ENCODE assay signal across 1 cellular context in the genomic region with DNA sequence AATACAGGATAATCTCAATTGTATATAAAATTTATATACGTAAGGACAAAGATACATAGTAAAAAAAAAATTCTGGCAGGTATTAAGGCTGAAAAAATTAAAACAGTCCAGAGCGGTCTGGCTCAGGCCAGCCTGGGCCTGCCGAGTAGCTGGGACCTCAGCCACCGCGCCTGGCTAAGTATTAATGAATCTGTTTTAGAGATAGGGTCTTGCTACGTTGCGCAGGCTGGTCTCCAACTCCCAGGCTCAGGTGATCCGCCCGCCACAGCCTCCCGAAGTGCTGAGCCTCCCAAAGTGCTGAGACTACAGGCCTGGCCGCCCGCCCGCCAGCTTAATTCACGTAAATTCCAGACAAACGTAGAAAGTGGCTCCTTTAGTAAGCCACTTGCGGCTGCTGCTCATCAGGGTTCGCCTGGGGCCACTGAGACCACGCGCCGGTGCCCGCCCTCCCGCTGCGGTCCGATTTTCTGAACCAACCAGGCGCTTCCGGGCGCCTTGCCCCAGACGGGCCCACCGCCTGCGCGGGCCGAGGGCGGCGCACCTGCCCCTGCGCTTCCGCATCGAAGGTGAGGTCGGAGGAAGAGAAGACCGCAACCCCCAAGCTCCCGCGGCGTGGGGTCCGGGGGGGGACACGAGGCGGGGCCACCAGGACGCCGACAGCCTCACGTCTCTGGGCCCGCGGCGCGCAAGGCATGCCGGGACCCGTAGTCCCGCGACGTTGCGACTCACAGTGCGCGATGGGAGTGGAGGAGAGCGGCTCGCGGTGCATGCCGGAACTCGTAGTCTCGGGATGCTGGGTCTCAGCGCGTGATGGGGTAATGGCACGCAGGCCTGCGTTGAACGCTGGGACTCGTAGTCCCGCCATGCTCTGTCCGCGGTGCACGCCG.
A peak's percentile ranks its signal among the peaks of the same experiment; 100 is the strongest.
TF ChIP-seq lines count a peak whose summit lies in the region.

No MANE protein-coding gene starts in this region.

TF ChIP-seq in HEK293, 187 proteins besides CTCF, POLR2A, EP300 and RAD21 (continued from another document):
- TF ChIP-seq, protein P1, sequence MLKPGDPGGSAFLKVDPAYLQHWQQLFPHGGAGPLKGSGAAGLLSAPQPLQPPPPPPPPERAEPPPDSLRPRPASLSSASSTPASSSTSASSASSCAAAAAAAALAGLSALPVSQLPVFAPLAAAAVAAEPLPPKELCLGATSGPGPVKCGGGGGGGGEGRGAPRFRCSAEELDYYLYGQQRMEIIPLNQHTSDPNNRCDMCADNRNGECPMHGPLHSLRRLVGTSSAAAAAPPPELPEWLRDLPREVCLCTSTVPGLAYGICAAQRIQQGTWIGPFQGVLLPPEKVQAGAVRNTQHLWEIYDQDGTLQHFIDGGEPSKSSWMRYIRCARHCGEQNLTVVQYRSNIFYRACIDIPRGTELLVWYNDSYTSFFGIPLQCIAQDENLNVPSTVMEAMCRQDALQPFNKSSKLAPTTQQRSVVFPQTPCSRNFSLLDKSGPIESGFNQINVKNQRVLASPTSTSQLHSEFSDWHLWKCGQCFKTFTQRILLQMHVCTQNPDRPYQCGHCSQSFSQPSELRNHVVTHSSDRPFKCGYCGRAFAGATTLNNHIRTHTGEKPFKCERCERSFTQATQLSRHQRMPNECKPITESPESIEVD (tag by site-specific recombination; IDR thresholded peaks at IDR 0.05): no peak
- TF ChIP-seq ZEB2 (tag by site-specific recombination; IDR thresholded peaks at IDR 0.05) (peak; percentile 79), ZNF10 (tag by site-specific recombination; IDR thresholded peaks at IDR 0.05) (peak; percentile 76), BCL11B (tag by site-specific recombination; IDR thresholded peaks at IDR 0.05; ENCODE audit: low read depth) (peak; percentile 68), ZNF423 (tag by site-specific recombination; IDR thresholded peaks at IDR 0.05) (peak; percentile 64), ZBTB7A (tag by site-specific recombination; IDR thresholded peaks at IDR 0.05; ENCODE audit: low read depth) (peak; percentile 78; the same call in 1 of the 2 replicates), SP3 (tag by site-specific recombination; IDR thresholded peaks at IDR 0.05) (peak; percentile 95), ZNF785 (tag by site-specific recombination; IDR thresholded peaks at IDR 0.05) (no peak), ZNF2 (tag by site-specific recombination; IDR thresholded peaks at IDR 0.05) (0 out of 2 replicates have a peak, but pooled peaks have one; percentile 26), ZFHX2 (tag by site-specific recombination; conservative IDR thresholded peaks at IDR 0.05) (peak; percentile 75; the same call in 1 of the 2 replicates), KLF7 (tag by site-specific recombination; IDR thresholded peaks at IDR 0.05; ENCODE audit: borderline replicate concordance) (no peak), ZNF626 (tag by site-specific recombination; IDR thresholded peaks at IDR 0.05) (no peak), SP2 (tag by site-specific recombination; IDR thresholded peaks at IDR 0.05) (peak; percentile 82), ZNF341 (tag by site-specific recombination; IDR thresholded peaks at IDR 0.05; ENCODE audit: low read depth) (peak; percentile 47; the same call in 1 of the 2 replicates), ZBTB1 (tag by site-specific recombination; IDR thresholded peaks at IDR 0.05) (no peak), KLF9 (tag by site-specific recombination; IDR thresholded peaks at IDR 0.05; ENCODE audit: low read depth) (peak; percentile 59; the same call in 1 of the 2 replicates), TRIM28 (IDR thresholded peaks at IDR 0.05; ENCODE audit: borderline replicate concordance, low read length) (no peak), ZNF623 (tag by site-specific recombination; IDR thresholded peaks at IDR 0.05) (no peak), ZNF138 (tag by site-specific recombination; IDR thresholded peaks at IDR 0.05; ENCODE audit: borderline replicate concordance) (no peak), KLF10 (tag by site-specific recombination; IDR thresholded peaks at IDR 0.05) (peak; percentile 89), ZNF223 (tag by site-specific recombination; IDR thresholded peaks at IDR 0.05) (no peak), ZXDB (tag by site-specific recombination; IDR thresholded peaks at IDR 0.05) (peak; percentile 98), ZNF501 (tag by site-specific recombination; IDR thresholded peaks at IDR 0.05) (peak; percentile 84), ZNF211 (tag by site-specific recombination; IDR thresholded peaks at IDR 0.05; ENCODE audit: low read depth) (no peak), HOXA7 (CRISPR knock-in tag; IDR thresholded peaks at IDR 0.05; ENCODE audit: borderline replicate concordance) (peak; percentile 23; the same call in 1 of the 2 replicates), ZNF600 (tag by site-specific recombination; IDR thresholded peaks at IDR 0.05) (0 out of 2 replicates have a peak, but pooled peaks have one; percentile 27), ZBTB8A (tag by site-specific recombination; IDR thresholded peaks at IDR 0.05) (peak; percentile 98)
- TF ChIP-seq, protein P2, sequence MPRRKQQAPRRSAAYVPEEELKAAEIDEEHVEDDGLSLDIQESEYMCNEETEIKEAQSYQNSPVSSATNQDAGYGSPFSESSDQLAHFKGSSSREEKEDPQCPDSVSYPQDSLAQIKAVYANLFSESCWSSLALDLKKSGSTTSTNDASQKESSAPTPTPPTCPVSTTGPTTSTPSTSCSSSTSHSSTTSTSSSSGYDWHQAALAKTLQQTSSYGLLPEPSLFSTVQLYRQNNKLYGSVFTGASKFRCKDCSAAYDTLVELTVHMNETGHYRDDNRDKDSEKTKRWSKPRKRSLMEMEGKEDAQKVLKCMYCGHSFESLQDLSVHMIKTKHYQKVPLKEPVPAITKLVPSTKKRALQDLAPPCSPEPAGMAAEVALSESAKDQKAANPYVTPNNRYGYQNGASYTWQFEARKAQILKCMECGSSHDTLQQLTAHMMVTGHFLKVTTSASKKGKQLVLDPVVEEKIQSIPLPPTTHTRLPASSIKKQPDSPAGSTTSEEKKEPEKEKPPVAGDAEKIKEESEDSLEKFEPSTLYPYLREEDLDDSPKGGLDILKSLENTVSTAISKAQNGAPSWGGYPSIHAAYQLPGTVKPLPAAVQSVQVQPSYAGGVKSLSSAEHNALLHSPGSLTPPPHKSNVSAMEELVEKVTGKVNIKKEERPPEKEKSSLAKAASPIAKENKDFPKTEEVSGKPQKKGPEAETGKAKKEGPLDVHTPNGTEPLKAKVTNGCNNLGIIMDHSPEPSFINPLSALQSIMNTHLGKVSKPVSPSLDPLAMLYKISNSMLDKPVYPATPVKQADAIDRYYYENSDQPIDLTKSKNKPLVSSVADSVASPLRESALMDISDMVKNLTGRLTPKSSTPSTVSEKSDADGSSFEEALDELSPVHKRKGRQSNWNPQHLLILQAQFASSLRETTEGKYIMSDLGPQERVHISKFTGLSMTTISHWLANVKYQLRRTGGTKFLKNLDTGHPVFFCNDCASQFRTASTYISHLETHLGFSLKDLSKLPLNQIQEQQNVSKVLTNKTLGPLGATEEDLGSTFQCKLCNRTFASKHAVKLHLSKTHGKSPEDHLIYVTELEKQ (tag by site-specific recombination; IDR thresholded peaks at IDR 0.05; ENCODE audit: borderline replicate concordance): no peak
- TF ChIP-seq, protein P3, sequence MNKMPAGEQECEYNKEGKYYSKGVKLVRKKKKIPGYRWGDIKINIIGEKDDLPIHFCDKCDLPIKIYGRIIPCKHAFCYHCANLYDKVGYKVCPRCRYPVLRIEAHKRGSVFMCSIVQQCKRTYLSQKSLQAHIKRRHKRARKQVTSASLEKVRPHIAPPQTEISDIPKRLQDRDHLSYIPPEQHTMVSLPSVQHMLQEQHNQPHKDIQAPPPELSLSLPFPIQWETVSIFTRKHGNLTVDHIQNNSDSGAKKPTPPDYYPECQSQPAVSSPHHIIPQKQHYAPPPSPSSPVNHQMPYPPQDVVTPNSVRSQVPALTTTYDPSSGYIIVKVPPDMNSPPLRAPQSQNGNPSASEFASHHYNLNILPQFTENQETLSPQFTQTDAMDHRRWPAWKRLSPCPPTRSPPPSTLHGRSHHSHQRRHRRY (tag by site-specific recombination; IDR thresholded peaks at IDR 0.05): no peak
- TF ChIP-seq, protein P4, sequence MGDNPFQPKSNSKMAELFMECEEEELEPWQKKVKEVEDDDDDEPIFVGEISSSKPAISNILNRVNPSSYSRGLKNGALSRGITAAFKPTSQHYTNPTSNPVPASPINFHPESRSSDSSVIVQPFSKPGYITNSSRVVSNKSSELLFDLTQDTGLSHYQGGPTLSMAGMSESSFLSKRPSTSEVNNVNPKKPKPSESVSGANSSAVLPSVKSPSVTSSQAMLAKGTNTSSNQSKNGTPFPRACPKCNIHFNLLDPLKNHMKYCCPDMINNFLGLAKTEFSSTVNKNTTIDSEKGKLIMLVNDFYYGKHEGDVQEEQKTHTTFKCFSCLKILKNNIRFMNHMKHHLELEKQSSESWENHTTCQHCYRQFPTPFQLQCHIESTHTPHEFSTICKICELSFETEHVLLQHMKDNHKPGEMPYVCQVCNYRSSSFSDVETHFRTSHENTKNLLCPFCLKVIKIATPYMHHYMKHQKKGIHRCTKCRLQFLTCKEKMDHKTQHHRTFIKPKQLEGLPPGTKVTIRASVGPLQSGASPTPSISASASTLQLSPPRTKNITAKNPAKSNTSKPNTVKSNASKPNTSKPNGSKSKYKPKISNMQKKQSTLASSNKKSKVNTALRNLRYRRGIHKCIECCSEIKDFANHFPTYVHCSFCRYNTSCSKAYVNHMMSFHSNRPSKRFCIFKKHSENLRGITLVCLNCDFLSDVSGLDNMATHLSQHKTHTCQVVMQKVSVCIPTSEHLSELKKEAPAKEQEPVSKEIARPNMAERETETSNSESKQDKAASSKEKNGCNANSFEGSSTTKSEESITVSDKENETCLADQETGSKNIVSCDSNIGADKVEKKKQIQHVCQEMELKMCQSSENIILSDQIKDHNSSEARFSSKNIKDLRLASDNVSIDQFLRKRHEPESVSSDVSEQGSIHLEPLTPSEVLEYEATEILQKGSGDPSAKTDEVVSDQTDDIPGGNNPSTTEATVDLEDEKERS (tag by site-specific recombination; IDR thresholded peaks at IDR 0.05): no peak
- TF ChIP-seq, protein P5, sequence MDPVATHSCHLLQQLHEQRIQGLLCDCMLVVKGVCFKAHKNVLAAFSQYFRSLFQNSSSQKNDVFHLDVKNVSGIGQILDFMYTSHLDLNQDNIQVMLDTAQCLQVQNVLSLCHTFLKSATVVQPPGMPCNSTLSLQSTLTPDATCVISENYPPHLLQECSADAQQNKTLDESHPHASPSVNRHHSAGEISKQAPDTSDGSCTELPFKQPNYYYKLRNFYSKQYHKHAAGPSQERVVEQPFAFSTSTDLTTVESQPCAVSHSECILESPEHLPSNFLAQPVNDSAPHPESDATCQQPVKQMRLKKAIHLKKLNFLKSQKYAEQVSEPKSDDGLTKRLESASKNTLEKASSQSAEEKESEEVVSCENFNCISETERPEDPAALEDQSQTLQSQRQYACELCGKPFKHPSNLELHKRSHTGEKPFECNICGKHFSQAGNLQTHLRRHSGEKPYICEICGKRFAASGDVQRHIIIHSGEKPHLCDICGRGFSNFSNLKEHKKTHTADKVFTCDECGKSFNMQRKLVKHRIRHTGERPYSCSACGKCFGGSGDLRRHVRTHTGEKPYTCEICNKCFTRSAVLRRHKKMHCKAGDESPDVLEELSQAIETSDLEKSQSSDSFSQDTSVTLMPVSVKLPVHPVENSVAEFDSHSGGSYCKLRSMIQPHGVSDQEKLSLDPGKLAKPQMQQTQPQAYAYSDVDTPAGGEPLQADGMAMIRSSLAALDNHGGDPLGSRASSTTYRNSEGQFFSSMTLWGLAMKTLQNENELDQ (tag by site-specific recombination; IDR thresholded peaks at IDR 0.05; ENCODE audit: low read depth): no peak
